12 cellular contexts compared by ENCODE assay signal in the genomic region with DNA sequence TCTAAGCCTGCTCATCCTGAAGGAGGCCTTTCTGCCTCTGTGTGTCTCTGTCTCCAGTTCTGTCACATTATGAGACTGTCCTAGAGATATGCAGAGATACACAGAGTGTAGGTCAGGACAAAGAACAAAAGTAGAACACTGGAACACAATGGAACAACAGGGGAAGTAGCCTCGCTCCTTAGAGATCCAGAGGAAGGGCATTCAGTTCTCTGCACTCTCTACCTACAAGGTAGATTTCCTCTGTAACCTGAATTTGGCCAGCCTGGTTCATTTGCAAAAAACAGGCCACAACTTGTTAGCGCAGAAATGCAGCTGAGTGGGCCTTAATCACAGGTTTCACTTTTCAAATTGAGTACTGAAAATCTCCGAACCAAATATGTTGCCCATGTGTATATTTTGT. TPM values are rescaled to one million over a fixed set of nuclear protein-coding genes. Genes with fewer than 3 reads are reported as not detected.
A peak's percentile ranks its signal among the peaks of the same experiment; 100 is the strongest.
DNase-seq lines count a peak whose midpoint lies in the region; ATAC-seq and TF ChIP-seq lines count a peak whose summit lies in the region.
"Had no signal": no experiment of that assay in that cellular context is flagged by ENCODE, and none has a peak within 500 bp of the region (broad histone marks: within the 10 kb centered on the region; RNA-seq: fewer than 3 reads in every experiment).

No MANE protein-coding gene starts in this region.

- intact Hi-C loops in left ventricle myocardium superior (cut with micrococcal nuclease) (no loop called here), right cardiac atrium (cut with DNase I) (no loop called here)

- H3K36me3 ChIP-seq in endodermal cell (ENCODE audit: control insufficient read depth, insufficient read depth, low read length), result no peaks in the 10 kb centered on the region

- no peak overlapping the region for H3K27ac ChIP-seq in right cardiac atrium (ENCODE audit: low read length)
- H3K27ac ChIP-seq in endodermal cell (ENCODE audit: low read depth, low read length), result no peak overlapping the region
- H3K27ac ChIP-seq: parathyroid adenoma had no signal

- H3K27ac Mint-ChIP-seq in endodermal cell, result no peak overlapping the region
- H3K27ac Mint-ChIP-seq: activated CD4-positive, alpha-beta T cell treated with anti-CD3 and anti-CD28 coated beads, Interleukin-2, amount 10 ng/mL, durations not matched to agents 24 days and 14 days had no signal

- H3K4me1 Mint-ChIP-seq in endodermal cell, result peaks cover 32% of the 10 kb centered on the region

- H3K27me3 ChIP-seq in right cardiac atrium (ENCODE audit: control insufficient read depth, insufficient read depth) (no peaks in the 10 kb centered on the region), endodermal cell (ENCODE audit: control insufficient read depth, insufficient read depth, low read length, poor library complexity, severe bottlenecking) (no peaks in the 10 kb centered on the region)

- no peak for TF ChIP-seq CTCF in endodermal cell (conservative IDR thresholded peaks at IDR 0.05)

- no peak for DNase-seq in left ventricle myocardium superior
- no peak for DNase-seq in right cardiac atrium
- peak; percentile 25 for DNase-seq in OCI-M1 (lab: John Stamatoyannopoulos, UW)
- no peak for DNase-seq in endodermal cell
- no peak for DNase-seq in NCI-H1048 (lab: John Stamatoyannopoulos, UW)
- DNase-seq in superior temporal gyrus (ENCODE audit: extremely low spot score), result no peak
- DNase-seq in NOMO-1 (lab: John Stamatoyannopoulos, UW; ENCODE audit: unreplicated experiment in 2 of 2), result no peak
- DNase-seq: ACHN; activated CD4-positive, alpha-beta T cell treated with anti-CD3 and anti-CD28 coated beads, Interleukin-2, amount 10 ng/mL, durations not matched to agents 24 days and 14 days; SHP77 had no signal

- 85% methylated on average over 3 of the region's 3 CpGs for WGBS in right cardiac atrium
- 93% methylated on average over 2 to 3 of the region's 3 CpGs for WGBS in endodermal cell (ENCODE audit: insufficient coverage in 1 of 2, insufficient read length in 1 of 2), 2 experiments

- no peaks in the 10 kb centered on the region for H3K36me3 Mint-ChIP-seq in endodermal cell (ENCODE audit: low read depth)

- H3K27me3 Mint-ChIP-seq in endodermal cell (ENCODE audit: insufficient read depth), result no peaks in the 10 kb centered on the region

- H3K4me1 ChIP-seq in right cardiac atrium (ENCODE audit: control insufficient read depth, insufficient read depth, low read length) (no peaks in the 10 kb centered on the region), endodermal cell (ENCODE audit: control insufficient read depth, insufficient read depth, low read length) (peaks cover 25% of the 10 kb centered on the region)
- H3K4me1 ChIP-seq: parathyroid adenoma had no signal

- ATAC-seq in left ventricle myocardium superior (peak; percentile 8), right cardiac atrium (no peak), HG03045 (IDR thresholded peaks at IDR 0.05; ENCODE audit: unreplicated experiment) (peak; percentile 66)

- H3K9me3 Mint-ChIP-seq in endodermal cell, result no peaks in the 10 kb centered on the region
- H3K9me3 Mint-ChIP-seq: activated CD4-positive, alpha-beta T cell treated with anti-CD3 and anti-CD28 coated beads, Interleukin-2, amount 10 ng/mL, durations not matched to agents 24 days and 14 days had no signal

- H3K4me3 ChIP-seq in right cardiac atrium (ENCODE audit: low read length), result no peak overlapping the region
- H3K4me3 ChIP-seq in endodermal cell (ENCODE audit: low read length), result no peak overlapping the region

- no peak overlapping the region for H3K9ac ChIP-seq in endodermal cell (ENCODE audit: extremely low read depth, low read length, poor library complexity, severe bottlenecking)
- H3K9ac ChIP-seq: parathyroid adenoma had no signal

- H3K9me3 ChIP-seq in right cardiac atrium (ENCODE audit: control insufficient read depth, low read length) (no peaks in the 10 kb centered on the region), endodermal cell (ENCODE audit: control insufficient read depth, low read length) (no peaks in the 10 kb centered on the region)

- H3K4me3 Mint-ChIP-seq in endodermal cell, result no peak overlapping the region
- H3K4me3 Mint-ChIP-seq: activated CD4-positive, alpha-beta T cell treated with anti-CD3 and anti-CD28 coated beads, Interleukin-2, amount 10 ng/mL, durations not matched to agents 24 days and 14 days had no signal

RNA-seq across cellular contexts. Expression of a gene that starts 19.4 kb away (rescaled TPM):
- 16.9 TPM for total RNA-seq in left ventricle myocardium superior
- total RNA-seq in right cardiac atrium, result 10 to 100 TPM in 1 of 4 donors, 1 to 10 TPM in 3; 6.8 to 16.9 (median 9.6) TPM
- 3.1 TPM for polyA plus RNA-seq in right cardiac atrium
- 1 to 10 TPM; 1.3 to 2.4 TPM for total RNA-seq in endodermal cell
- polyA plus RNA-seq in endodermal cell (2013, experiment 1 of 2), result 1.2 TPM
- polyA plus RNA-seq in endodermal cell (2013, experiment 2 of 2), result 0.99 TPM

Comparison
In these comparisons a context has a peak if more than half of its experiments do, and no peak if none do; other contexts are left out.
1. ATAC-seq: peak in left ventricle myocardium superior (single experiment) and HG03045 (single experiment); none in right cardiac atrium (0 of 2).